25 cellular contexts compared by ENCODE assay signal in the genomic region with DNA sequence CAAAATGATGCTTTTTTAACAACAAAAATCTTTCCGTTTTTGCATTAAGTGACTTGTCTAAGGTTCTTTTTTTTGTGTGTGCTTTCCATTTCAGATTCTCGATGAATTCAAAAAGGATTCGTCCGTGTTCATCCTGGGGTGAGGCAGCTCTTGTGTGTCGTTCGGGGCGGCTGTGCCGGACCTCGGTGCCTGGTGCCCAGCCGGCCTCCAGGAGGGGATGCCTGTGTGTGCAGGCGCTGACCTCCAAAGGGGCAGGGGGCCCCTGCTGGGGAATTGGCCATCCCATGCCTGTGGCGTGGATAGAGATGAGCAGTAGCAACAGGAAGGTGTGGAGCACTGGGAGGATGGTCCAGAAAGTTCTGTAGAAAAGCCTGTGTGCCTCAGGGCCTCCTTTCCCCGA.
"Had no signal": no experiment of that assay in that cellular context is flagged by ENCODE, and none has a peak within 500 bp of the region (broad histone marks: within the 10 kb centered on the region; RNA-seq: fewer than 3 reads in every experiment).

No MANE protein-coding gene starts in this region.

- H3K4me1 Mint-ChIP-seq: mesothelial cell of epicardium had no signal

- H3K36me3 ChIP-seq: colonic mucosa, gastrocnemius medialis had no signal

- H3K9me3 ChIP-seq: colonic mucosa, esophagus squamous epithelium, gastrocnemius medialis, heart right ventricle, left lung, lower lobe of right lung, mucosa of descending colon had no signal

- H3K4me1 ChIP-seq: colonic mucosa, esophagus squamous epithelium, gastrocnemius medialis, heart right ventricle, left lung, lower lobe of right lung had no signal

- ATAC-seq: effector memory CD8-positive, alpha-beta T cell; esophagus mucosa; gastrocnemius medialis; heart right ventricle; left cardiac atrium; left lung; left ventricle myocardium superior; lower lobe of right lung; mucosa of descending colon had no signal

- H3K27ac ChIP-seq: colonic mucosa, epithelial cell of prostate, esophagus squamous epithelium, gastrocnemius medialis, heart right ventricle, left lung, lower lobe of right lung had no signal

- H3K4me3 ChIP-seq: colonic mucosa, esophagus squamous epithelium, gastrocnemius medialis, heart right ventricle, left lung, lower lobe of right lung, mucosa of descending colon had no signal

- DNase-seq: colonic mucosa; cortex of kidney; effector CD8-positive, alpha-beta T cell; effector memory CD8-positive, alpha-beta T cell; endodermal cell; erythroblast; esophagus squamous epithelium; foreskin fibroblast; foreskin melanocyte; gastrocnemius medialis; glutamatergic neuron; head of caudate nucleus; heart right ventricle; hippocampal formation; left cardiac atrium; left lung; left ventricle myocardium superior; lower lobe of right lung; mesenchymal stem cell; mucosa of descending colon; naive B cell had no signal

- H3K27me3 Mint-ChIP-seq: dendritic cell treated with granulocyte-macrophage colony-stimulating factor and Interleukin-4, amounts not matched to agents 40 ng/mL and 50 ng/mL, for 4 days; effector memory CD8-positive, alpha-beta T cell; naive B cell had no signal

- H3K4me3 Mint-ChIP-seq: dendritic cell treated with granulocyte-macrophage colony-stimulating factor and Interleukin-4, amounts not matched to agents 40 ng/mL and 50 ng/mL, for 4 days; effector memory CD8-positive, alpha-beta T cell; endodermal cell; mesothelial cell of epicardium; naive B cell had no signal

- H3K27ac Mint-ChIP-seq: dendritic cell treated with granulocyte-macrophage colony-stimulating factor and Interleukin-4, amounts not matched to agents 40 ng/mL and 50 ng/mL, for 4 days; effector memory CD8-positive, alpha-beta T cell; endodermal cell; mesothelial cell of epicardium had no signal

- H3K36me3 Mint-ChIP-seq: mesothelial cell of epicardium had no signal

- H3K9me3 Mint-ChIP-seq: dendritic cell treated with granulocyte-macrophage colony-stimulating factor and Interleukin-4, amounts not matched to agents 40 ng/mL and 50 ng/mL, for 4 days; effector memory CD8-positive, alpha-beta T cell; endodermal cell; naive B cell had no signal

- H3K27me3 ChIP-seq: colonic mucosa, esophagus squamous epithelium, gastrocnemius medialis, left lung had no signal
